Comparison of ENCODE assay signal across 9 cellular contexts in genomic region chr2:218993345-218994315, GRCh38. TPM values are rescaled to one million over a fixed set of nuclear protein-coding genes. Genes with fewer than 3 reads are reported as not detected.
A peak's percentile ranks its signal among the peaks of the same experiment; 100 is the strongest.
DNase-seq lines count a peak whose midpoint lies in the region; ATAC-seq and TF ChIP-seq lines count a peak whose summit lies in the region.
"Had no signal": no experiment of that assay in that cellular context is flagged by ENCODE, and none has a peak within 500 bp of the region (broad histone marks: within the 10 kb centered on the region; RNA-seq: fewer than 3 reads in every experiment).

CRYBA2 (minus strand) TSS chr2:218993422; CDS start chr2:218993176, 246 bp downstream.

- H3K4me3 Mint-ChIP-seq in T-helper 2 cell treated with Interferon-gamma antibody and Interleukin-4, amounts not matched to agents 5 μg/mL and 100 μg/mL, for 36 hours, result no peak within 1 kb of the TSS

- peaks cover 88% of the 10 kb centered on the region for H3K27me3 Mint-ChIP-seq in T-helper 2 cell treated with Interferon-gamma antibody and Interleukin-4, amounts not matched to agents 5 μg/mL and 100 μg/mL, for 36 hours (ENCODE audit: low read depth)

- H3K4me3 ChIP-seq in left ventricle myocardium inferior (peak within 1 kb of the TSS; percentile 57), ascending aorta (peak within 1 kb of the TSS; percentile 54 to 64), lower leg skin (ENCODE audit: low read depth, poor library complexity, severe bottlenecking) (peak within 1 kb of the TSS; percentile 7), aorta (ENCODE audit: low read length in 2 of 2) (peak within 1 kb of the TSS in 1 of 2 donors; percentile 35)

- H3K9me3 ChIP-seq in left ventricle myocardium inferior (replicated peaks) (no peaks in the 10 kb centered on the region), ascending aorta (no peaks in the 10 kb centered on the region), aorta (ENCODE audit: control insufficient read depth, low read length) (no peaks in the 10 kb centered on the region)

- H3K27me3 ChIP-seq in left ventricle myocardium inferior (ENCODE audit: low read depth) (peaks cover 100% of the 10 kb centered on the region), ascending aorta (peaks cover 56% of the 10 kb centered on the region), aorta (ENCODE audit: control insufficient read depth in 1 of 2, insufficient read depth in 2 of 2, low read length in 1 of 2) (no peaks in the 10 kb centered on the region)

- 2 to 3% methylated on average over 39 to 54 of the region's 88 CpGs for WGBS in lower leg skin, 2 donors
- WGBS in aorta, 2 donors, result 1% methylated on average over 87 to 88 of the region's 88 CpGs

- H3K4me1 ChIP-seq in left ventricle myocardium inferior, result peaks cover 28% of the 10 kb centered on the region
- H3K4me1 ChIP-seq in ascending aorta, result peaks cover 13 to 24% of the 10 kb centered on the region in 2 donors
- H3K4me1 ChIP-seq in aorta (ENCODE audit: control insufficient read depth in 1 of 2, insufficient read depth in 2 of 2, low read length in 2 of 2), result no peaks in the 10 kb centered on the region

- H3K36me3 Mint-ChIP-seq in T-helper 2 cell treated with Interferon-gamma antibody and Interleukin-4, amounts not matched to agents 5 μg/mL and 100 μg/mL, for 36 hours (ENCODE audit: low read depth), result no peaks in the 10 kb centered on the region
- H3K36me3 Mint-ChIP-seq: activated naive CD4-positive, alpha-beta T cell treated with anti-CD3 and anti-CD28 coated beads, Interleukin-2, amount 50 U/mL, for 24 hours had no signal

- TF ChIP-seq CTCF in left ventricle myocardium inferior (IDR thresholded peaks at IDR 0.05; ENCODE audit: borderline replicate concordance) (no peak), ascending aorta (IDR thresholded peaks at IDR 0.05) (no peak), lower leg skin (IDR thresholded peaks at IDR 0.05) (no peak)

- no peaks in the 10 kb centered on the region for H3K9me3 Mint-ChIP-seq in T-helper 2 cell treated with Interferon-gamma antibody and Interleukin-4, amounts not matched to agents 5 μg/mL and 100 μg/mL, for 36 hours
- H3K9me3 Mint-ChIP-seq: activated naive CD4-positive, alpha-beta T cell treated with anti-CD3 and anti-CD28 coated beads, Interleukin-2, amount 50 U/mL, for 24 hours had no signal

- H3K36me3 ChIP-seq in left ventricle myocardium inferior, result no peaks in the 10 kb centered on the region
- no peaks in the 10 kb centered on the region for H3K36me3 ChIP-seq in ascending aorta
- no peaks in the 10 kb centered on the region for H3K36me3 ChIP-seq in aorta (ENCODE audit: control insufficient read depth in 1 of 2, insufficient read depth in 2 of 2, low read length in 1 of 2)

- intact Hi-C loops in left ventricle myocardium inferior (cut with micrococcal nuclease), result no loop called here
- intact Hi-C loops in Right ventricle myocardium superior (cut with DNase I), result no loop called here
- intact Hi-C loops in ascending aorta (cut with DNase I), result no loop called here
- intact Hi-C loops in lower leg skin (cut with DNase I; ENCODE audit: low total_unique reads), result no loop called here
- intact Hi-C loops in aorta (cut with DNase I), result loop anchor here in 1 of 2 donors (10.0 kb wide), 1 partner anchor 161 kb away; no protein-coding TSS in a partner anchor

- no peak for TF ChIP-seq POLR2A in lower leg skin (IDR thresholded peaks at IDR 0.05)

- DNase-seq in left ventricle myocardium inferior (no peak), Right ventricle myocardium superior (no peak), ascending aorta (ENCODE audit: low spot score in 2 of 2) (no peak), lower leg skin (ENCODE audit: low spot score in 2 of 2) (no peak), aorta (peak; percentile 38 to 77), germinal center (ENCODE audit: low spot score) (no peak)
- DNase-seq in T-helper 2 cell treated with Interferon-gamma antibody and Interleukin-4, amounts not matched to agents 5 μg/mL and 100 μg/mL, for 36 hours (ENCODE audit: low spot score), result no peak

- H3K4me1 Mint-ChIP-seq in T-helper 2 cell treated with Interferon-gamma antibody and Interleukin-4, amounts not matched to agents 5 μg/mL and 100 μg/mL, for 36 hours (ENCODE audit: low read depth), result no peaks in the 10 kb centered on the region

- H3K27ac ChIP-seq in left ventricle myocardium inferior (replicated peaks) (no peak within 1 kb of the TSS), ascending aorta (no peak within 1 kb of the TSS), aorta (ENCODE audit: low read depth in 1 of 2, low read length in 2 of 2) (no peak within 1 kb of the TSS)

- no peak within 1 kb of the TSS for H3K27ac Mint-ChIP-seq in T-helper 2 cell treated with Interferon-gamma antibody and Interleukin-4, amounts not matched to agents 5 μg/mL and 100 μg/mL, for 36 hours
- H3K27ac Mint-ChIP-seq: activated naive CD4-positive, alpha-beta T cell treated with anti-CD3 and anti-CD28 coated beads, Interleukin-2, amount 50 U/mL, for 24 hours had no signal

- ATAC-seq in Right ventricle myocardium superior (ENCODE audit: poor library complexity) (no peak), aorta (ENCODE audit: low FRiP score) (peak; percentile 11), GM18861 (IDR thresholded peaks at IDR 0.05; ENCODE audit: unreplicated experiment) (no peak)

RNA-seq across cellular contexts. Expression of gene CRYBA2, which starts in this region (rescaled TPM):
- total RNA-seq in left ventricle myocardium inferior (not detected), Right ventricle myocardium superior (not detected), ascending aorta (not detected), lower leg skin (not detected), aorta (not detected)
- not detected for polyA plus RNA-seq in aorta

Comparison
In these comparisons a context has a peak if more than half of its experiments do, and no peak if none do; other contexts are left out.
1. Peak in DNase-seq and ATAC-seq in aorta; RNA of the gene not detected or under 1 TPM.